8 cellular contexts compared by ENCODE assay signal in the genomic region with DNA sequence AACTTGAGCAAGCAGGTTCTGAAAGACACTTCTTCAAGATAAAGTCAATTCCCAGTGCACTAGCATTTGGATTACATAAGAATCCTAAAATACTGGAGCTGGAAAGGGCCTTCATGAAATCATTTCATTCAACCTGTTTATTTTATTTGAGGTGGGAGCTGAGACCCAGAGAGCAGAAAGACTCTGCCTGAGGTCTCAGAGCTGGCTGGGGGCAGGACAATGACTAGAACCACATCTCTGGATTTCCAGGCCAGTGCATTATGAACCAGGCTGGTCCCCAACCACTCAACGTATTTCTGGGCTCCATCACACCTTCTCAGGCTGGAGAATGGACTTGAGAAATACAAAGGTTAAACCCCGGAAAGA. TPM values are rescaled to one million over a fixed set of nuclear protein-coding genes. Genes with fewer than 3 reads are reported as not detected.
A peak's percentile ranks its signal among the peaks of the same experiment; 100 is the strongest.
DNase-seq lines count a peak whose midpoint lies in the region; ATAC-seq and TF ChIP-seq lines count a peak whose summit lies in the region.

No MANE protein-coding gene starts in this region.

- no peak overlapping the region for H2AFZ ChIP-seq in GM23248

- H3K27ac Mint-ChIP-seq in activated CD4-positive, alpha-beta memory T cell treated with anti-CD3 and anti-CD28 coated beads for 36 hours: peak overlapping the region; percentile 89
- peak overlapping the region; percentile 21 for H3K27ac Mint-ChIP-seq in mesothelial cell of epicardium

- no peak overlapping the region for H3K9ac ChIP-seq in GM23248

- no peak overlapping the region for H3K4me3 ChIP-seq in GM23248

- H3K4me3 Mint-ChIP-seq in activated CD4-positive, alpha-beta memory T cell treated with anti-CD3 and anti-CD28 coated beads for 36 hours: peak overlapping the region; percentile 33
- no peak overlapping the region for H3K4me3 Mint-ChIP-seq in mesothelial cell of epicardium

- WGBS in GM23248 (ENCODE audit: low coverage in 1 of 2, low lambda C conversion rate in 2 of 2, missing lambda C conversion rate in 2 of 2), 2 experiments: 55 to 61% methylated on average over 2 of the region's 2 CpGs

- H3K79me2 ChIP-seq in GM23248 (ENCODE audit: insufficient read depth): peaks cover 100% of the 10 kb centered on the region

- no peaks in the 10 kb centered on the region for H3K9me3 ChIP-seq in GM23248 (ENCODE audit: low read depth)

- H3K27me3 ChIP-seq in GM23248 (replicated peaks; ENCODE audit: insufficient read depth): no peaks in the 10 kb centered on the region

- no peaks in the 10 kb centered on the region for H3K27me3 Mint-ChIP-seq in activated CD4-positive, alpha-beta memory T cell treated with anti-CD3 and anti-CD28 coated beads for 36 hours
- H3K27me3 Mint-ChIP-seq in mesothelial cell of epicardium (ENCODE audit: low read depth): no peaks in the 10 kb centered on the region

- POLR2A ChIA-PET in activated CD4-positive, alpha-beta memory T cell treated with anti-CD3 and anti-CD28 coated beads for 36 hours (lab: Charles Lee): interaction anchor here (1.4 kb wide), 1 partner anchor 9 kb away, joined by 6 read pairs; no protein-coding TSS in a partner anchor

- peaks cover 34% of the 10 kb centered on the region for H3F3A ChIP-seq in GM23248 (ENCODE audit: insufficient read depth)

- in situ Hi-C loops in GM23248 (cut with MboI): no loop called here

- peaks cover 27% of the 10 kb centered on the region for H3K36me3 Mint-ChIP-seq in activated CD4-positive, alpha-beta memory T cell treated with anti-CD3 and anti-CD28 coated beads for 36 hours
- peaks cover 11% of the 10 kb centered on the region for H3K36me3 Mint-ChIP-seq in mesothelial cell of epicardium

- peaks cover 48% of the 10 kb centered on the region for H3K4me1 ChIP-seq in GM23248 (ENCODE audit: insufficient read depth)

- H3K9me3 Mint-ChIP-seq in activated CD4-positive, alpha-beta memory T cell treated with anti-CD3 and anti-CD28 coated beads for 36 hours: peaks cover 7% of the 10 kb centered on the region
- peaks cover 10% of the 10 kb centered on the region for H3K9me3 Mint-ChIP-seq in mesothelial cell of epicardium

- H3K4me2 ChIP-seq in GM23248 (ENCODE audit: unreplicated experiment): no peak overlapping the region

- peak overlapping the region; percentile 87 for H3K27ac ChIP-seq in 22Rv1
- no peak overlapping the region for H3K27ac ChIP-seq in GM23248

- no peaks in the 10 kb centered on the region for H3K9me2 ChIP-seq in GM23248 (ENCODE audit: insufficient read depth)

- CTCF ChIA-PET in activated CD4-positive, alpha-beta memory T cell treated with anti-CD3 and anti-CD28 coated beads for 36 hours (lab: Charles Lee): interaction anchor here (1.3 to 3.0 kb wide), 2 partner anchors 9 to 26 kb away, joined by 4 to 13 read pairs; no protein-coding TSS in a partner anchor

- DNase-seq in activated CD4-positive, alpha-beta memory T cell treated with anti-CD3 and anti-CD28 coated beads for 36 hours: no peak
- DNase-seq in mesothelial cell of epicardium (ENCODE audit: low spot score in 2 of 2, unreplicated experiment in 2 of 2) (no peak), GM10266 (ENCODE audit: extremely low spot score) (no peak), GM23248 (no peak), NCI-H146 treated with DMSO at 0.1 percent for 48 hours (lab: John Stamatoyannopoulos, UW; ENCODE audit: unreplicated experiment) (no peak)

- TF ChIP-seq CTCF in 22Rv1 (IDR thresholded peaks at IDR 0.05) (no peak), mesothelial cell of epicardium (IDR thresholded peaks at IDR 0.05; ENCODE audit: unreplicated experiment) (no peak), GM10266 (IDR thresholded peaks at IDR 0.05; ENCODE audit: control insufficient read depth, insufficient read depth, low read depth, missing control alignments) (no peak)

- H4K20me1 ChIP-seq in GM23248 (ENCODE audit: insufficient read depth): peaks cover 7% of the 10 kb centered on the region

- peaks cover 86% of the 10 kb centered on the region for H3K4me1 Mint-ChIP-seq in activated CD4-positive, alpha-beta memory T cell treated with anti-CD3 and anti-CD28 coated beads for 36 hours (ENCODE audit: low read depth)
- peaks cover 69% of the 10 kb centered on the region for H3K4me1 Mint-ChIP-seq in mesothelial cell of epicardium

- ATAC-seq in GM19468 (IDR thresholded peaks at IDR 0.05; ENCODE audit: extremely low read depth, unreplicated experiment) (peak; percentile 1), HG02884 (IDR thresholded peaks at IDR 0.05; ENCODE audit: unreplicated experiment) (no peak)

- H3K36me3 ChIP-seq in GM23248 (ENCODE audit: low read depth): peaks cover 8% of the 10 kb centered on the region; the same call in 1 of the 2 replicates

- intact Hi-C loops in activated CD4-positive, alpha-beta memory T cell treated with anti-CD3 and anti-CD28 coated beads for 36 hours (cut with micrococcal nuclease): loop anchor here (1.0 kb wide), 2 partner anchors 7 to 9 kb away; no protein-coding TSS in a partner anchor

RNA-seq across cellular contexts. Expression of a gene that starts 8.4 kb away (rescaled TPM):
- total RNA-seq in activated CD4-positive, alpha-beta memory T cell treated with anti-CD3 and anti-CD28 coated beads for 36 hours: 100 to 1,000 TPM; 237 to 242 TPM
- total RNA-seq in mesothelial cell of epicardium: 215 to 238 TPM (median 226 TPM) in 3 replicates
- total RNA-seq in GM23248 (2014; rRNA removed; shearing (Covaris generic)): 116 and 121 TPM in 2 replicates
- 189 and 194 TPM in 2 replicates for polyA plus RNA-seq in GM23248 (2016; fragmentation: Nextera tagmentation; extraction: Ambion mirVana)
